2 cellular contexts compared by ENCODE assay signal in genomic region chr5:141421489-141421855, GRCh38.
TF ChIP-seq lines count a peak whose summit lies in the region.

No MANE protein-coding gene starts in this region.

TF ChIP-seq in IMR-90, 13 proteins besides CTCF, POLR2A, EP300 and RAD21:
- TF ChIP-seq BHLHE40 (IDR thresholded peaks at IDR 0.05; ENCODE audit: low read depth, low read length) (no peak), RCOR1 (IDR thresholded peaks at IDR 0.05; ENCODE audit: insufficient replicate concordance, low read length) (no peak), CHD1 (IDR thresholded peaks at IDR 0.05; ENCODE audit: low read depth, low read length) (no peak), ELK1 (IDR thresholded peaks at IDR 0.05; ENCODE audit: borderline replicate concordance, low read depth, low read length) (no peak), SMC3 (IDR thresholded peaks at IDR 0.05; ENCODE audit: low read depth, low read length) (no peak), MAZ (IDR thresholded peaks at IDR 0.05; ENCODE audit: borderline replicate concordance, low read depth, low read length) (no peak), NFE2L2 (IDR thresholded peaks at IDR 0.05; ENCODE audit: low read depth, low read length) (no peak), MAFK (IDR thresholded peaks at IDR 0.05; ENCODE audit: low read depth, low read length) (no peak), CEBPB (IDR thresholded peaks at IDR 0.05; ENCODE audit: low read depth, low read length) (no peak), RFX5 (IDR thresholded peaks at IDR 0.05; ENCODE audit: low read depth, low read length) (no peak), USF2 (IDR thresholded peaks at IDR 0.05; ENCODE audit: low read depth, low read length) (no peak), FOS (IDR thresholded peaks at IDR 0.05; ENCODE audit: low read depth, low read length) (no peak), MXI1 (IDR thresholded peaks at IDR 0.05; ENCODE audit: borderline replicate concordance, low read depth, low read length) (no peak)

TF ChIP-seq in H1, 55 proteins besides CTCF, POLR2A, EP300 and RAD21:
- TF ChIP-seq POLR2AphosphoS5 (IDR thresholded peaks at IDR 0.05; ENCODE audit: low read depth, low read length): no peak
- no peak for TF ChIP-seq MAX (IDR thresholded peaks at IDR 0.05)
- no peak for TF ChIP-seq CREB1 (IDR thresholded peaks at IDR 0.05)
- no peak for TF ChIP-seq ATF3 (IDR thresholded peaks at IDR 0.05; ENCODE audit: insufficient read depth, low read depth, low read length)
- no peak for TF ChIP-seq SP1 (IDR thresholded peaks at IDR 0.05; ENCODE audit: low read depth, low read length)
